In genomic region chr17:41530062-41531048, GRCh38 we compare ENCODE assay signal across 1 cellular context.
A peak's percentile ranks its signal among the peaks of the same experiment; 100 is the strongest.
TF ChIP-seq lines count a peak whose summit lies in the region.

No MANE protein-coding gene starts in this region.

TF ChIP-seq in HEK293, 187 proteins besides CTCF, POLR2A, EP300 and RAD21 (continued from another document):
- TF ChIP-seq PRDM10 (tag by site-specific recombination; IDR thresholded peaks at IDR 0.05) (peak; percentile 84), ZNF544 (tag by site-specific recombination; IDR thresholded peaks at IDR 0.05) (no peak), GLIS1 (tag by site-specific recombination; IDR thresholded peaks at IDR 0.05) (peak; percentile 44), ZBTB17 (tag by site-specific recombination; IDR thresholded peaks at IDR 0.05) (peak; percentile 41; the same call in 1 of the 2 replicates), FEZF1 (tag by site-specific recombination; IDR thresholded peaks at IDR 0.05) (0 out of 2 replicates have a peak, but pooled peaks have one; percentile 18), TRIM28 (IDR thresholded peaks at IDR 0.05; ENCODE audit: borderline replicate concordance, low read length) (peak; percentile 48; the same call in 1 of the 2 replicates), ZNF549 (tag by site-specific recombination; IDR thresholded peaks at IDR 0.05) (no peak), SCRT2 (tag by site-specific recombination; IDR thresholded peaks at IDR 0.05) (peak; percentile 55; the same call in 1 of the 2 replicates), ZNF596 (tag by site-specific recombination; IDR thresholded peaks at IDR 0.05) (no peak), BCL11A (tag by site-specific recombination; IDR thresholded peaks at IDR 0.05; ENCODE audit: low read depth) (0 out of 2 replicates have a peak, but pooled peaks have one; percentile 28), ZNF248 (tag by site-specific recombination; IDR thresholded peaks at IDR 0.05) (no peak), ZNF335 (tag by site-specific recombination; conservative IDR thresholded peaks at IDR 0.05) (peak; percentile 87), SP7 (tag by site-specific recombination; IDR thresholded peaks at IDR 0.05) (peak; percentile 44), ZNF24 (tag by site-specific recombination; IDR thresholded peaks at IDR 0.05) (no peak)
